8 cellular contexts compared by ENCODE assay signal in the genomic region with DNA sequence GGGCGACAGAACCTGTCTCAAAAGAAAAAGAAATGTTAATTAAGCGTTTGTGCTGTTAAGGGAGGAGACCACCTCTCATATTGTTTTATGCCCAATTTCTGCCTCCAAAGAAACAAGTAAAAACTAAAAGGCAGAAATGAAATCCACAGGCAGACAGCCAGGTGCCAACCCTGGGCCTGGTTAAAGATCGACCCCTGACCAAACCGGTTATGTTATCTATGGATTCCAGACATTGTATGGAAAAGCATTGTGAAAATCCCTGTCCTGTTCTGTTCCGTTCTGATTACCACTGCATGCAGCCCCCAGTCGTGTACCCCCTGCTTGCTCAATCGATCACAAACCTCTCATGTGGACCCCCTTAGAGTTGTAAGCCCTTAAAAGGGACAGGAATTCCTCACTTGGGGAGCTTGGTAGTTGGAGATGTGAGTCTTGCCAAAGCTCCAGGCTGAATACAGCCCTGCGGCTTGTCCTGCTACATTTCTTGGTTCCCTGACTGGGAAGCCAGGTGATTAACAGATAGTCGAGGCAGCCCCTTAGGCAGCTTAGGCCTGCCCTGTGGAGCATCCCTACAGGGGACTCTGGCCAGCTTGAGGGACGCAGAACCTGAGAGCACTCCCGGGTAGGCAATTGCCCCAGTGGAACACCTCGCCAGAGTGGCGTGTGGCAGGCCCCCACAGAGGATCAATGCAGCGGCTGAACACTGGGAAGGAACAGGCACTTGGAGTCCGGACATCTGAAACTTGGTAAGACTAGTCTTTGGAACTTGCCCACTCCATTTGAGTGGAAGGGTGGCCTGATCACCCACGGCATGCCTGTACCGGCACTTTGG. TPM values are rescaled to one million over a fixed set of nuclear protein-coding genes. Genes with fewer than 3 reads are reported as not detected.
DNase-seq lines count a peak whose midpoint lies in the region; ATAC-seq and TF ChIP-seq lines count a peak whose summit lies in the region.

No MANE protein-coding gene starts in this region.

- no peaks in the 10 kb centered on the region for H3K27me3 ChIP-seq in BLaER1

- peak overlapping the region; percentile 93 for H3K4me3 Mint-ChIP-seq in dendritic cell treated with granulocyte-macrophage colony-stimulating factor and Interleukin-4, amounts not matched to agents 40 ng/mL and 50 ng/mL, for 4 days
- H3K4me3 Mint-ChIP-seq in neural crest cell: peak overlapping the region; percentile 96

- no peak overlapping the region; the same call in 1 of the 2 replicates for H3K9ac ChIP-seq in BLaER1

- H3K4me1 Mint-ChIP-seq in dendritic cell treated with granulocyte-macrophage colony-stimulating factor and Interleukin-4, amounts not matched to agents 40 ng/mL and 50 ng/mL, for 4 days (ENCODE audit: low read depth): peaks cover 41% of the 10 kb centered on the region
- peaks cover 38% of the 10 kb centered on the region for H3K4me1 Mint-ChIP-seq in neural crest cell

- H3K36me3 Mint-ChIP-seq in dendritic cell treated with granulocyte-macrophage colony-stimulating factor and Interleukin-4, amounts not matched to agents 40 ng/mL and 50 ng/mL, for 4 days (ENCODE audit: low read depth): peaks cover 47% of the 10 kb centered on the region
- no peaks in the 10 kb centered on the region for H3K36me3 Mint-ChIP-seq in neural crest cell (ENCODE audit: low read depth)

- H3K4me3 ChIP-seq in BLaER1 (peak overlapping the region; percentile 79), LNCaP clone FGC (ENCODE audit: low read depth, low read length) (peak overlapping the region; percentile 99)

- H3K4me1 ChIP-seq in BLaER1: peaks cover 43% of the 10 kb centered on the region

- TF ChIP-seq CTCF in LNCaP clone FGC (IDR thresholded peaks at IDR 0.05; ENCODE audit: control insufficient read depth, extremely low read depth, insufficient read depth) (no peak), neural crest cell (conservative IDR thresholded peaks at IDR 0.05) (no peak)

- no peaks in the 10 kb centered on the region for H3K9me3 ChIP-seq in BLaER1

- DNase-seq in LNCaP clone FGC (ENCODE audit: low read depth): no peak
- DNase-seq in neural crest cell (ENCODE audit: low read depth, low spot score): no peak
- no peak for DNase-seq in stimulated activated CD4-positive, alpha-beta T cell treated with anti-CD3 and anti-CD28 coated beads, Interleukin-4, amount 100 ng/mL, for 4 hours
- DNase-seq in NCI-H345 (lab: John Stamatoyannopoulos, UW): no peak
- no peak for DNase-seq in NCI-H524 (lab: John Stamatoyannopoulos, UW)

- peak overlapping the region; percentile 84 for H3K27ac Mint-ChIP-seq in dendritic cell treated with granulocyte-macrophage colony-stimulating factor and Interleukin-4, amounts not matched to agents 40 ng/mL and 50 ng/mL, for 4 days
- H3K27ac Mint-ChIP-seq in neural crest cell (ENCODE audit: unreplicated experiment): peak overlapping the region; percentile 12

- peak overlapping the region; percentile 88 for H3K4me2 ChIP-seq in BLaER1

- H3K27ac ChIP-seq in BLaER1: no peak overlapping the region

- H3K36me3 ChIP-seq in BLaER1: peaks cover 20% of the 10 kb centered on the region

- no peaks in the 10 kb centered on the region for H3K9me3 Mint-ChIP-seq in dendritic cell treated with granulocyte-macrophage colony-stimulating factor and Interleukin-4, amounts not matched to agents 40 ng/mL and 50 ng/mL, for 4 days
- no peaks in the 10 kb centered on the region for H3K9me3 Mint-ChIP-seq in neural crest cell

- peaks cover 18% of the 10 kb centered on the region; the same call in 1 of the 2 replicates for H4K20me1 ChIP-seq in BLaER1

- no peak for ATAC-seq in GM21576 (IDR thresholded peaks at IDR 0.05; ENCODE audit: unreplicated experiment)

- intact Hi-C loops in dendritic cell treated with granulocyte-macrophage colony-stimulating factor and Interleukin-4, amounts not matched to agents 40 ng/mL and 50 ng/mL, for 4 days (cut with micrococcal nuclease): loop anchor here (5.0 to 10.0 kb wide), 2 partner anchors 51 to 88 kb away; partner anchors contain the start of genes ZNF586 and ZNF671

- H3K27me3 Mint-ChIP-seq in dendritic cell treated with granulocyte-macrophage colony-stimulating factor and Interleukin-4, amounts not matched to agents 40 ng/mL and 50 ng/mL, for 4 days: no peaks in the 10 kb centered on the region
- no peaks in the 10 kb centered on the region for H3K27me3 Mint-ChIP-seq in neural crest cell (ENCODE audit: low read depth)

RNA-seq across cellular contexts. Expression of gene ZNF552, which starts 0.7 kb away (rescaled TPM):
- 7.3 and 8.8 TPM in 2 replicates for total RNA-seq in neural crest cell

RNA-seq across cellular contexts. Expression of gene ZNF587B, which starts 14.6 kb away (rescaled TPM):
- 21.6 and 22.6 TPM in 2 replicates for total RNA-seq in neural crest cell

RNA-seq across cellular contexts. Expression of gene ZNF587, which starts 34.2 kb away (rescaled TPM):
- total RNA-seq in neural crest cell: 45.4 and 46.1 TPM in 2 replicates

RNA-seq across cellular contexts. Expression of gene ZNF586, which starts 46.0 kb away (rescaled TPM):
- total RNA-seq in neural crest cell: 19.6 and 20.1 TPM in 2 replicates
